ENCODE assay signal across 2 cellular contexts in the genomic region with DNA sequence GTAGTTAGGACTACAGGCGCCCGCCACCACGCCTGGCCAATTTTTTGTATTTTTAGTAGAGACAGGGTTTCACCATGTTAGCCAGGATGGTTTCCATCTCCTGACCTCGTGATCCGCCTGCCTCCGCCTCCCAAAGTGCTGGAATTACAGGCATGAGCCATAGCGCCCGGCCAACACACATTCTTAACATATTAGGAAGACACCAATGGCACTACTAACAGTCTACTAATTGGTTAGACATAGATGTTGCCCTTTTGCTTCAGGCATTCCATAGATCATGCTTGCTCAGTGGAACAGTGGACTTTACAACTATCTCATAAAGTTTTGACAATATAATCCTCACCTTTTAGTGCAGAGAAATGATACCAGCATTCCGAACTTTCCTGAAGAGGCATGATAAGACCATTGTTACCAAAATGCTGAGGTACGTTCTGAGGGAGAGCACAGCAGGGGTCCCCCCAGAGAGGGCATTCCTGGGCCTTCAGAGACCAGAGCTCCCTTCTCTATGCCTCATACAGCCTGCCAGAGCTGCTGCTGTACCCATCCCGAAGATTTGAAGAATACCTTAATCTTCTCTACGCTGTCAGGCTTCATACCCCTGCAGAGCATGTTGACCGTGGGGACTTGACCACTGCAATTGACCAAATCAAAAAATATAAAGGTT.
TF ChIP-seq lines count a peak whose summit lies in the region.

No MANE protein-coding gene starts in this region.

TF ChIP-seq in GM23338, 12 proteins besides CTCF, POLR2A, EP300 and RAD21 (continued from another document and continues in another):
- TF ChIP-seq, protein P1, sequence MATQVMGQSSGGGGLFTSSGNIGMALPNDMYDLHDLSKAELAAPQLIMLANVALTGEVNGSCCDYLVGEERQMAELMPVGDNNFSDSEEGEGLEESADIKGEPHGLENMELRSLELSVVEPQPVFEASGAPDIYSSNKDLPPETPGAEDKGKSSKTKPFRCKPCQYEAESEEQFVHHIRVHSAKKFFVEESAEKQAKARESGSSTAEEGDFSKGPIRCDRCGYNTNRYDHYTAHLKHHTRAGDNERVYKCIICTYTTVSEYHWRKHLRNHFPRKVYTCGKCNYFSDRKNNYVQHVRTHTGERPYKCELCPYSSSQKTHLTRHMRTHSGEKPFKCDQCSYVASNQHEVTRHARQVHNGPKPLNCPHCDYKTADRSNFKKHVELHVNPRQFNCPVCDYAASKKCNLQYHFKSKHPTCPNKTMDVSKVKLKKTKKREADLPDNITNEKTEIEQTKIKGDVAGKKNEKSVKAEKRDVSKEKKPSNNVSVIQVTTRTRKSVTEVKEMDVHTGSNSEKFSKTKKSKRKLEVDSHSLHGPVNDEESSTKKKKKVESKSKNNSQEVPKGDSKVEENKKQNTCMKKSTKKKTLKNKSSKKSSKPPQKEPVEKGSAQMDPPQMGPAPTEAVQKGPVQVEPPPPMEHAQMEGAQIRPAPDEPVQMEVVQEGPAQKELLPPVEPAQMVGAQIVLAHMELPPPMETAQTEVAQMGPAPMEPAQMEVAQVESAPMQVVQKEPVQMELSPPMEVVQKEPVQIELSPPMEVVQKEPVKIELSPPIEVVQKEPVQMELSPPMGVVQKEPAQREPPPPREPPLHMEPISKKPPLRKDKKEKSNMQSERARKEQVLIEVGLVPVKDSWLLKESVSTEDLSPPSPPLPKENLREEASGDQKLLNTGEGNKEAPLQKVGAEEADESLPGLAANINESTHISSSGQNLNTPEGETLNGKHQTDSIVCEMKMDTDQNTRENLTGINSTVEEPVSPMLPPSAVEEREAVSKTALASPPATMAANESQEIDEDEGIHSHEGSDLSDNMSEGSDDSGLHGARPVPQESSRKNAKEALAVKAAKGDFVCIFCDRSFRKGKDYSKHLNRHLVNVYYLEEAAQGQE (IDR thresholded peaks at IDR 0.05; ENCODE audit: unreplicated experiment), result no peak
- no peak for TF ChIP-seq EZH2phosphoT487 (IDR thresholded peaks at IDR 0.05; ENCODE audit: unreplicated experiment)
- TF ChIP-seq, protein P2, sequence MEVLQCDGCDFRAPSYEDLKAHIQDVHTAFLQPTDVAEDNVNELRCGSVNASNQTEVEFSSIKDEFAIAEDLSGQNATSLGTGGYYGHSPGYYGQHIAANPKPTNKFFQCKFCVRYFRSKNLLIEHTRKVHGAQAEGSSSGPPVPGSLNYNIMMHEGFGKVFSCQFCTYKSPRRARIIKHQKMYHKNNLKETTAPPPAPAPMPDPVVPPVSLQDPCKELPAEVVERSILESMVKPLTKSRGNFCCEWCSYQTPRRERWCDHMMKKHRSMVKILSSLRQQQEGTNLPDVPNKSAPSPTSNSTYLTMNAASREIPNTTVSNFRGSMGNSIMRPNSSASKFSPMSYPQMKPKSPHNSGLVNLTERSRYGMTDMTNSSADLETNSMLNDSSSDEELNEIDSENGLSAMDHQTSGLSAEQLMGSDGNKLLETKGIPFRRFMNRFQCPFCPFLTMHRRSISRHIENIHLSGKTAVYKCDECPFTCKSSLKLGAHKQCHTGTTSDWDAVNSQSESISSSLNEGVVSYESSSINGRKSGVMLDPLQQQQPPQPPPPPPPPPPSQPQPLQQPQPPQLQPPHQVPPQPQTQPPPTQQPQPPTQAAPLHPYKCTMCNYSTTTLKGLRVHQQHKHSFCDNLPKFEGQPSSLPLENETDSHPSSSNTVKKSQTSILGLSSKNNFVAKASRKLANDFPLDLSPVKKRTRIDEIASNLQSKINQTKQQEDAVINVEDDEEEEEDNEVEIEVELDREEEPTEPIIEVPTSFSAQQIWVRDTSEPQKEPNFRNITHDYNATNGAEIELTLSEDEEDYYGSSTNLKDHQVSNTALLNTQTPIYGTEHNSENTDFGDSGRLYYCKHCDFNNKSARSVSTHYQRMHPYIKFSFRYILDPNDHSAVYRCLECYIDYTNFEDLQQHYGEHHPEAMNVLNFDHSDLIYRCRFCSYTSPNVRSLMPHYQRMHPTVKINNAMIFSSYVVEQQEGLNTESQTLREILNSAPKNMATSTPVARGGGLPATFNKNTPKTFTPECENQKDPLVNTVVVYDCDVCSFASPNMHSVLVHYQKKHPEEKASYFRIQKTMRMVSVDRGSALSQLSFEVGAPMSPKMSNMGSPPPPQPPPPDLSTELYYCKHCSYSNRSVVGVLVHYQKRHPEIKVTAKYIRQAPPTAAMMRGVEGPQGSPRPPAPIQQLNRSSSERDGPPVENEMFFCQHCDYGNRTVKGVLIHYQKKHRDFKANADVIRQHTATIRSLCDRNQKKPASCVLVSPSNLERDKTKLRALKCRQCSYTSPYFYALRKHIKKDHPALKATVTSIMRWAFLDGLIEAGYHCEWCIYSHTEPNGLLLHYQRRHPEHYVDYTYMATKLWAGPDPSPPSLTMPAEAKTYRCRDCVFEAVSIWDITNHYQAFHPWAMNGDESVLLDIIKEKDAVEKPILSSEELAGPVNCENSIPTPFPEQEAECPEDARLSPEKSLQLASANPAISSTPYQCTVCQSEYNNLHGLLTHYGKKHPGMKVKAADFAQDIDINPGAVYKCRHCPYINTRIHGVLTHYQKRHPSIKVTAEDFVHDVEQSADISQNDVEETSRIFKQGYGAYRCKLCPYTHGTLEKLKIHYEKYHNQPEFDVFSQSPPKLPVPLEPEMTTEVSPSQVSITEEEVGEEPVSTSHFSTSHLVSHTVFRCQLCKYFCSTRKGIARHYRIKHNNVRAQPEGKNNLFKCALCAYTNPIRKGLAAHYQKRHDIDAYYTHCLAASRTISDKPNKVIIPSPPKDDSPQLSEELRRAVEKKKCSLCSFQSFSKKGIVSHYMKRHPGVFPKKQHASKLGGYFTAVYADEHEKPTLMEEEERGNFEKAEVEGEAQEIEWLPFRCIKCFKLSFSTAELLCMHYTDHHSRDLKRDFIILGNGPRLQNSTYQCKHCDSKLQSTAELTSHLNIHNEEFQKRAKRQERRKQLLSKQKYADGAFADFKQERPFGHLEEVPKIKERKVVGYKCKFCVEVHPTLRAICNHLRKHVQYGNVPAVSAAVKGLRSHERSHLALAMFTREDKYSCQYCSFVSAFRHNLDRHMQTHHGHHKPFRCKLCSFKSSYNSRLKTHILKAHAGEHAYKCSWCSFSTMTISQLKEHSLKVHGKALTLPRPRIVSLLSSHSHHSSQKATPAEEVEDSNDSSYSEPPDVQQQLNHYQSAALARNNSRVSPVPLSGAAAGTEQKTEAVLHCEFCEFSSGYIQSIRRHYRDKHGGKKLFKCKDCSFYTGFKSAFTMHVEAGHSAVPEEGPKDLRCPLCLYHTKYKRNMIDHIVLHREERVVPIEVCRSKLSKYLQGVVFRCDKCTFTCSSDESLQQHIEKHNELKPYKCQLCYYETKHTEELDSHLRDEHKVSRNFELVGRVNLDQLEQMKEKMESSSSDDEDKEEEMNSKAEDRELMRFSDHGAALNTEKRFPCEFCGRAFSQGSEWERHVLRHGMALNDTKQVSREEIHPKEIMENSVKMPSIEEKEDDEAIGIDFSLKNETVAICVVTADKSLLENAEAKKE (CRISPR knock-in tag; IDR thresholded peaks at IDR 0.05), result no peak
- no peak for TF ChIP-seq JUNB (IDR thresholded peaks at IDR 0.05; ENCODE audit: unreplicated experiment)
- TF ChIP-seq POLR2AphosphoS5 (IDR thresholded peaks at IDR 0.05; ENCODE audit: low read depth), result no peak
- no peak for TF ChIP-seq NANOG (IDR thresholded peaks at IDR 0.05; ENCODE audit: borderline replicate concordance)
- TF ChIP-seq CREB1 (CRISPR knock-in tag; IDR thresholded peaks at IDR 0.05; ENCODE audit: low read depth), result no peak
- no peak for TF ChIP-seq EZH2 (IDR thresholded peaks at IDR 0.05; ENCODE audit: low read depth, unreplicated experiment)
- TF ChIP-seq ZNF331 (CRISPR knock-in tag; IDR thresholded peaks at IDR 0.05; ENCODE audit: low read depth), result no peak

TF ChIP-seq in K562, 482 proteins besides CTCF, POLR2A, EP300 and RAD21 (continued from another document):
- TF ChIP-seq, protein P3, sequence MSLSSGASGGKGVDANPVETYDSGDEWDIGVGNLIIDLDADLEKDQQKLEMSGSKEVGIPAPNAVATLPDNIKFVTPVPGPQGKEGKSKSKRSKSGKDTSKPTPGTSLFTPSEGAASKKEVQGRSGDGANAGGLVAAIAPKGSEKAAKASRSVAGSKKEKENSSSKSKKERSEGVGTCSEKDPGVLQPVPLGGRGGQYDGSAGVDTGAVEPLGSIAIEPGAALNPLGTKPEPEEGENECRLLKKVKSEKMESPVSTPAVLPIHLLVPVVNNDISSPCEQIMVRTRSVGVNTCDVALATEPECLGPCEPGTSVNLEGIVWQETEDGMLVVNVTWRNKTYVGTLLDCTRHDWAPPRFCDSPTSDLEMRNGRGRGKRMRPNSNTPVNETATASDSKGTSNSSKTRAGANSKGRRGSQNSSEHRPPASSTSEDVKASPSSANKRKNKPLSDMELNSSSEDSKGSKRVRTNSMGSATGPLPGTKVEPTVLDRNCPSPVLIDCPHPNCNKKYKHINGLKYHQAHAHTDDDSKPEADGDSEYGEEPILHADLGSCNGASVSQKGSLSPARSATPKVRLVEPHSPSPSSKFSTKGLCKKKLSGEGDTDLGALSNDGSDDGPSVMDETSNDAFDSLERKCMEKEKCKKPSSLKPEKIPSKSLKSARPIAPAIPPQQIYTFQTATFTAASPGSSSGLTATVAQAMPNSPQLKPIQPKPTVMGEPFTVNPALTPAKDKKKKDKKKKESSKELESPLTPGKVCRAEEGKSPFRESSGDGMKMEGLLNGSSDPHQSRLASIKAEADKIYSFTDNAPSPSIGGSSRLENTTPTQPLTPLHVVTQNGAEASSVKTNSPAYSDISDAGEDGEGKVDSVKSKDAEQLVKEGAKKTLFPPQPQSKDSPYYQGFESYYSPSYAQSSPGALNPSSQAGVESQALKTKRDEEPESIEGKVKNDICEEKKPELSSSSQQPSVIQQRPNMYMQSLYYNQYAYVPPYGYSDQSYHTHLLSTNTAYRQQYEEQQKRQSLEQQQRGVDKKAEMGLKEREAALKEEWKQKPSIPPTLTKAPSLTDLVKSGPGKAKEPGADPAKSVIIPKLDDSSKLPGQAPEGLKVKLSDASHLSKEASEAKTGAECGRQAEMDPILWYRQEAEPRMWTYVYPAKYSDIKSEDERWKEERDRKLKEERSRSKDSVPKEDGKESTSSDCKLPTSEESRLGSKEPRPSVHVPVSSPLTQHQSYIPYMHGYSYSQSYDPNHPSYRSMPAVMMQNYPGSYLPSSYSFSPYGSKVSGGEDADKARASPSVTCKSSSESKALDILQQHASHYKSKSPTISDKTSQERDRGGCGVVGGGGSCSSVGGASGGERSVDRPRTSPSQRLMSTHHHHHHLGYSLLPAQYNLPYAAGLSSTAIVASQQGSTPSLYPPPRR (CRISPR knock-in tag; IDR thresholded peaks at IDR 0.05; ENCODE audit: borderline replicate concordance), result no peak
- TF ChIP-seq NFRKB (IDR thresholded peaks at IDR 0.05; ENCODE audit: low read depth) (no peak), ZNF77 (CRISPR knock-in tag; IDR thresholded peaks at IDR 0.05) (no peak), ETS2 (tag; IDR thresholded peaks at IDR 0.05; ENCODE audit: borderline replicate concordance, poor library complexity, severe bottlenecking) (no peak), MEF2A (IDR thresholded peaks at IDR 0.05; ENCODE audit: control insufficient read depth, low read depth, low read length) (no peak), POLR3G (IDR thresholded peaks at IDR 0.05; ENCODE audit: extremely low read depth, insufficient read length, insufficient replicate concordance) (no peak), ZNF583 (CRISPR knock-in tag; IDR thresholded peaks at IDR 0.05) (no peak), NBN (IDR thresholded peaks at IDR 0.05; ENCODE audit: low read depth) (no peak), HNRNPLL (IDR thresholded peaks at IDR 0.05; ENCODE audit: low read depth, low read length, poor library complexity, severe bottlenecking) (no peak)
- TF ChIP-seq, protein P4, sequence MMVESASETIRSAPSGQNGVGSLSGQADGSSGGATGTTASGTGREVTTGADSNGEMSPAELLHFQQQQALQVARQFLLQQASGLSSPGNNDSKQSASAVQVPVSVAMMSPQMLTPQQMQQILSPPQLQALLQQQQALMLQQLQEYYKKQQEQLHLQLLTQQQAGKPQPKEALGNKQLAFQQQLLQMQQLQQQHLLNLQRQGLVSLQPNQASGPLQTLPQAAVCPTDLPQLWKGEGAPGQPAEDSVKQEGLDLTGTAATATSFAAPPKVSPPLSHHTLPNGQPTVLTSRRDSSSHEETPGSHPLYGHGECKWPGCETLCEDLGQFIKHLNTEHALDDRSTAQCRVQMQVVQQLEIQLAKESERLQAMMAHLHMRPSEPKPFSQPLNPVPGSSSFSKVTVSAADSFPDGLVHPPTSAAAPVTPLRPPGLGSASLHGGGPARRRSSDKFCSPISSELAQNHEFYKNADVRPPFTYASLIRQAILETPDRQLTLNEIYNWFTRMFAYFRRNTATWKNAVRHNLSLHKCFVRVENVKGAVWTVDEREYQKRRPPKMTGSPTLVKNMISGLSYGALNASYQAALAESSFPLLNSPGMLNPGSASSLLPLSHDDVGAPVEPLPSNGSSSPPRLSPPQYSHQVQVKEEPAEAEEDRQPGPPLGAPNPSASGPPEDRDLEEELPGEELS (CRISPR knock-in tag; IDR thresholded peaks at IDR 0.05; ENCODE audit: borderline replicate concordance), result no peak
